Comparison of ENCODE assay signal across 2 cellular contexts in the genomic region with DNA sequence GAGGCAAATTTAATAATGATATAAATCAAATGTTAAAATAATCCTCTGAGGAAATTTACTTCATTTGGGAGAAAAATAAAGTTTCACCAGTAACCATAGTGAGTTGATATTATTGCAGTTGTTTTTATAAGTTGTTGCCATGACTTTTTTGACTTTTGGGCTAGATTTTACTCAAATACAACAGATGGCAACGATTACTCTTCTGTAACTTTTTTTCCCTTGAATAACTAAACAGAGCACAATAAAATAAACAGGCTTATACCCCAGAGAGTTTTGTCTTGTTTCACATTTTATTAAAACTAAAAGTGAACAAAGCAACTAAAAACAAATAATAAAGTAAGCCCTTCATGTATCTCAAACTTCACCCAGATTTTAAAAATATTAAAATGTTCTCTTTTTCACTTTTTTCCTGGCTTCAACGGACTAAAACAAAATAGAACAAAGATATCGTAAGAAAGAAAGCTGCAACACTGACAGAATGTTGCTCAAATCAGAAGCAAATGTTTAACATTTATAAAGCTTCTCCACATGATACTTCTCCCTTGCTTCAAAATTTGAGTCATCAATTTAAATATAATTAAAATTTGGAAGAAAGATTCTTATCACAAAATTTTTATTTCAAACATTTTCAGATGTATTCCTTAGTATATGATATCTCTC.
TF ChIP-seq lines count a peak whose summit lies in the region.

No MANE protein-coding gene starts in this region.

TF ChIP-seq in A549, 52 proteins besides CTCF, POLR2A, EP300 and RAD21 (continued from another document):
- TF ChIP-seq, protein P1, sequence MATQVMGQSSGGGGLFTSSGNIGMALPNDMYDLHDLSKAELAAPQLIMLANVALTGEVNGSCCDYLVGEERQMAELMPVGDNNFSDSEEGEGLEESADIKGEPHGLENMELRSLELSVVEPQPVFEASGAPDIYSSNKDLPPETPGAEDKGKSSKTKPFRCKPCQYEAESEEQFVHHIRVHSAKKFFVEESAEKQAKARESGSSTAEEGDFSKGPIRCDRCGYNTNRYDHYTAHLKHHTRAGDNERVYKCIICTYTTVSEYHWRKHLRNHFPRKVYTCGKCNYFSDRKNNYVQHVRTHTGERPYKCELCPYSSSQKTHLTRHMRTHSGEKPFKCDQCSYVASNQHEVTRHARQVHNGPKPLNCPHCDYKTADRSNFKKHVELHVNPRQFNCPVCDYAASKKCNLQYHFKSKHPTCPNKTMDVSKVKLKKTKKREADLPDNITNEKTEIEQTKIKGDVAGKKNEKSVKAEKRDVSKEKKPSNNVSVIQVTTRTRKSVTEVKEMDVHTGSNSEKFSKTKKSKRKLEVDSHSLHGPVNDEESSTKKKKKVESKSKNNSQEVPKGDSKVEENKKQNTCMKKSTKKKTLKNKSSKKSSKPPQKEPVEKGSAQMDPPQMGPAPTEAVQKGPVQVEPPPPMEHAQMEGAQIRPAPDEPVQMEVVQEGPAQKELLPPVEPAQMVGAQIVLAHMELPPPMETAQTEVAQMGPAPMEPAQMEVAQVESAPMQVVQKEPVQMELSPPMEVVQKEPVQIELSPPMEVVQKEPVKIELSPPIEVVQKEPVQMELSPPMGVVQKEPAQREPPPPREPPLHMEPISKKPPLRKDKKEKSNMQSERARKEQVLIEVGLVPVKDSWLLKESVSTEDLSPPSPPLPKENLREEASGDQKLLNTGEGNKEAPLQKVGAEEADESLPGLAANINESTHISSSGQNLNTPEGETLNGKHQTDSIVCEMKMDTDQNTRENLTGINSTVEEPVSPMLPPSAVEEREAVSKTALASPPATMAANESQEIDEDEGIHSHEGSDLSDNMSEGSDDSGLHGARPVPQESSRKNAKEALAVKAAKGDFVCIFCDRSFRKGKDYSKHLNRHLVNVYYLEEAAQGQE (IDR thresholded peaks at IDR 0.05) = no peak
- TF ChIP-seq HOXB13 (CRISPR knock-in tag; IDR thresholded peaks at IDR 0.05; ENCODE audit: low read depth) (no peak), BHLHE40 (IDR thresholded peaks at IDR 0.05; ENCODE audit: low read depth, low read length) (no peak), FOXS1 (CRISPR knock-in tag; IDR thresholded peaks at IDR 0.05) (no peak), RARB (CRISPR knock-in tag; IDR thresholded peaks at IDR 0.05) (no peak), ZSCAN20 (CRISPR knock-in tag; IDR thresholded peaks at IDR 0.05) (no peak), CBX2 (IDR thresholded peaks at IDR 0.05; ENCODE audit: borderline replicate concordance, low read depth) (no peak), NFE2L2 (conservative IDR thresholded peaks at IDR 0.05; ENCODE audit: low read length) (no peak)
- TF ChIP-seq, protein P2, sequence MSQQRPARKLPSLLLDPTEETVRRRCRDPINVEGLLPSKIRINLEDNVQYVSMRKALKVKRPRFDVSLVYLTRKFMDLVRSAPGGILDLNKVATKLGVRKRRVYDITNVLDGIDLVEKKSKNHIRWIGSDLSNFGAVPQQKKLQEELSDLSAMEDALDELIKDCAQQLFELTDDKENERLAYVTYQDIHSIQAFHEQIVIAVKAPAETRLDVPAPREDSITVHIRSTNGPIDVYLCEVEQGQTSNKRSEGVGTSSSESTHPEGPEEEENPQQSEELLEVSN (IDR thresholded peaks at IDR 0.05; ENCODE audit: borderline replicate concordance, low read depth) = no peak
- TF ChIP-seq, protein P3, sequence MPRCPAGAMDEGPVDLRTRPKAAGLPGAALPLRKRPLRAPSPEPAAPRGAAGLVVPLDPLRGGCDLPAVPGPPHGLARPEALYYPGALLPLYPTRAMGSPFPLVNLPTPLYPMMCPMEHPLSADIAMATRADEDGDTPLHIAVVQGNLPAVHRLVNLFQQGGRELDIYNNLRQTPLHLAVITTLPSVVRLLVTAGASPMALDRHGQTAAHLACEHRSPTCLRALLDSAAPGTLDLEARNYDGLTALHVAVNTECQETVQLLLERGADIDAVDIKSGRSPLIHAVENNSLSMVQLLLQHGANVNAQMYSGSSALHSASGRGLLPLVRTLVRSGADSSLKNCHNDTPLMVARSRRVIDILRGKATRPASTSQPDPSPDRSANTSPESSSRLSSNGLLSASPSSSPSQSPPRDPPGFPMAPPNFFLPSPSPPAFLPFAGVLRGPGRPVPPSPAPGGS (IDR thresholded peaks at IDR 0.05) = no peak

TF ChIP-seq in HCT116, 20 proteins besides CTCF, POLR2A, EP300 and RAD21 (continued from another document):
- TF ChIP-seq, protein P4, sequence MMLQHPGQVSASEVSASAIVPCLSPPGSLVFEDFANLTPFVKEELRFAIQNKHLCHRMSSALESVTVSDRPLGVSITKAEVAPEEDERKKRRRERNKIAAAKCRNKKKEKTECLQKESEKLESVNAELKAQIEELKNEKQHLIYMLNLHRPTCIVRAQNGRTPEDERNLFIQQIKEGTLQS (IDR thresholded peaks at IDR 0.05) = no peak
- TF ChIP-seq EZH2phosphoT487 (IDR thresholded peaks at IDR 0.05; ENCODE audit: borderline replicate concordance) = no peak
- TF ChIP-seq, protein P5, sequence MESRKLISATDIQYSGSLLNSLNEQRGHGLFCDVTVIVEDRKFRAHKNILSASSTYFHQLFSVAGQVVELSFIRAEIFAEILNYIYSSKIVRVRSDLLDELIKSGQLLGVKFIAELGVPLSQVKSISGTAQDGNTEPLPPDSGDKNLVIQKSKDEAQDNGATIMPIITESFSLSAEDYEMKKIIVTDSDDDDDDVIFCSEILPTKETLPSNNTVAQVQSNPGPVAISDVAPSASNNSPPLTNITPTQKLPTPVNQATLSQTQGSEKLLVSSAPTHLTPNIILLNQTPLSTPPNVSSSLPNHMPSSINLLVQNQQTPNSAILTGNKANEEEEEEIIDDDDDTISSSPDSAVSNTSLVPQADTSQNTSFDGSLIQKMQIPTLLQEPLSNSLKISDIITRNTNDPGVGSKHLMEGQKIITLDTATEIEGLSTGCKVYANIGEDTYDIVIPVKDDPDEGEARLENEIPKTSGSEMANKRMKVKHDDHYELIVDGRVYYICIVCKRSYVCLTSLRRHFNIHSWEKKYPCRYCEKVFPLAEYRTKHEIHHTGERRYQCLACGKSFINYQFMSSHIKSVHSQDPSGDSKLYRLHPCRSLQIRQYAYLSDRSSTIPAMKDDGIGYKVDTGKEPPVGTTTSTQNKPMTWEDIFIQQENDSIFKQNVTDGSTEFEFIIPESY (IDR thresholded peaks at IDR 0.05; ENCODE audit: extremely low read depth, insufficient replicate concordance, low read length) = no peak
- TF ChIP-seq POLR2AphosphoS5 (IDR thresholded peaks at IDR 0.05; ENCODE audit: low read depth, low read length) = no peak
- no peak for TF ChIP-seq SP1 (IDR thresholded peaks at IDR 0.05; ENCODE audit: low read depth)
- TF ChIP-seq ZFX (IDR thresholded peaks at IDR 0.05) = no peak
- TF ChIP-seq, protein P1 (IDR thresholded peaks at IDR 0.05; ENCODE audit: low read depth) = no peak
- no peak for TF ChIP-seq ZNF274 (IDR thresholded peaks at IDR 0.05; ENCODE audit: low read depth, low read length)
- TF ChIP-seq, protein P6, sequence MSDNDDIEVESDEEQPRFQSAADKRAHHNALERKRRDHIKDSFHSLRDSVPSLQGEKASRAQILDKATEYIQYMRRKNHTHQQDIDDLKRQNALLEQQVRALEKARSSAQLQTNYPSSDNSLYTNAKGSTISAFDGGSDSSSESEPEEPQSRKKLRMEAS (IDR thresholded peaks at IDR 0.05) = no peak
